Comparison of ENCODE assay signal across 1 cellular context in genomic region chr9:15079989-15080388, GRCh38.
TF ChIP-seq lines count a peak whose summit lies in the region.

No MANE protein-coding gene starts in this region.

TF ChIP-seq in HepG2, 621 proteins besides CTCF, POLR2A, EP300 and RAD21 (continued from another document and continues in another):
- TF ChIP-seq E2F2 (CRISPR knock-in tag; IDR thresholded peaks at IDR 0.05; ENCODE audit: borderline replicate concordance) (no peak), TERF1 (CRISPR knock-in tag; IDR thresholded peaks at IDR 0.05) (no peak), MAFF (IDR thresholded peaks at IDR 0.05; ENCODE audit: low read depth, low read length) (peak; percentile 63; the same call in 1 of the 2 replicates), RXRB (CRISPR knock-in tag; IDR thresholded peaks at IDR 0.05; ENCODE audit: borderline replicate concordance) (peak; percentile 84), CENPBD1 (CRISPR knock-in tag; IDR thresholded peaks at IDR 0.05; ENCODE audit: borderline replicate concordance, low read depth) (no peak), BRF2 (CRISPR knock-in tag; IDR thresholded peaks at IDR 0.05) (0 out of 2 replicates have a peak, but pooled peaks have one; percentile 39), JUND (CRISPR knock-in tag; IDR thresholded peaks at IDR 0.05) (peak; percentile 77; the same call in 1 of the 2 replicates), HMG20A (CRISPR knock-in tag; IDR thresholded peaks at IDR 0.05; ENCODE audit: borderline replicate concordance) (peak; percentile 91; the same call in 1 of the 2 replicates), ZNF512B (CRISPR knock-in tag; IDR thresholded peaks at IDR 0.05; ENCODE audit: borderline replicate concordance) (peak; percentile 93; the same call in 1 of the 2 replicates), ZNF331 (CRISPR knock-in tag; IDR thresholded peaks at IDR 0.05) (peak; percentile 90), GATAD1 (CRISPR knock-in tag; IDR thresholded peaks at IDR 0.05) (peak; percentile 50; the same call in 1 of the 2 replicates), TEAD3 (CRISPR knock-in tag; optimal IDR thresholded peaks at IDR 0.05; ENCODE audit: borderline replicate concordance) (peak; percentile 100), ZKSCAN1 (IDR thresholded peaks at IDR 0.05; ENCODE audit: low read length) (peak; percentile 73), TFE3 (CRISPR knock-in tag; IDR thresholded peaks at IDR 0.05) (peak; percentile 69), DBP (CRISPR knock-in tag; IDR thresholded peaks at IDR 0.05; ENCODE audit: not compliant biosample characterization) (no peak), GZF1 (CRISPR knock-in tag; IDR thresholded peaks at IDR 0.05) (no peak), RBAK (CRISPR knock-in tag; IDR thresholded peaks at IDR 0.05) (no peak), ZNF280D (CRISPR knock-in tag; IDR thresholded peaks at IDR 0.05) (peak; percentile 76; the same call in 1 of the 2 replicates), MTERF4 (CRISPR knock-in tag; IDR thresholded peaks at IDR 0.05) (no peak), MZF1 (CRISPR knock-in tag; IDR thresholded peaks at IDR 0.05; ENCODE audit: borderline replicate concordance) (no peak), ELF4 (CRISPR knock-in tag; IDR thresholded peaks at IDR 0.05; ENCODE audit: borderline replicate concordance) (no peak), THAP9 (CRISPR knock-in tag; IDR thresholded peaks at IDR 0.05; ENCODE audit: borderline replicate concordance) (no peak), KDM3A (CRISPR knock-in tag; IDR thresholded peaks at IDR 0.05; ENCODE audit: low read depth) (0 out of 2 replicates have a peak, but pooled peaks have one; percentile 73), ZNF746 (CRISPR knock-in tag; IDR thresholded peaks at IDR 0.05) (peak; percentile 56; the same call in 1 of the 2 replicates), PRDM10 (CRISPR knock-in tag; IDR thresholded peaks at IDR 0.05; ENCODE audit: low read depth) (0 out of 2 replicates have a peak, but pooled peaks have one; percentile 31), ZFY (CRISPR knock-in tag; IDR thresholded peaks at IDR 0.05) (peak; percentile 28; the same call in 1 of the 2 replicates), ESRRA (CRISPR knock-in tag; IDR thresholded peaks at IDR 0.05; ENCODE audit: low read depth) (peak; percentile 82; the same call in 1 of the 2 replicates), KLF16 (CRISPR knock-in tag; IDR thresholded peaks at IDR 0.05) (peak in 1 of 2 experiments; percentile 65; a peak in 1 of 4 replicates), SRY (CRISPR knock-in tag; IDR thresholded peaks at IDR 0.05) (no peak)
